ENCODE assay signal across 34 cellular contexts in the genomic region with DNA sequence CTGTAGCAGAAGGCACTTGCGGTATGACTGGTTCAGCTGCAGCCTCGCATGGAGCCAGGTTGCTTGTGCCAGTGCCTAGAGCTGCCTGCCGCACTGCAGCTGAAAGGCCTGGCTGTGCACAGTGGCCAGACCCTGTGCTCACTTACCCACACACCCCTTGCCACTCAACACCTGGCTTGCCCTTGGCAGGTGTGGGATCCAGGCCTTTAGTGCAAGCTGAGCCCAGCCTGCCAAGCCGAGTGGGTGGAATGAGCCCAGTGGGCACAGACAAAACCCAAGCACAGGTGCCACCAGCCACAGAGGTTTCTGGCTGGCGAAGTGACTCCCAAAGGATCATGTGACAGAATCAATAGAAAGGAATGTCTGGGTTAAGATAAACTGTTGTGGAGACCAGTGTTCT.
"Had no signal": no experiment of that assay in that cellular context is flagged by ENCODE, and none has a peak within 500 bp of the region (broad histone marks: within the 10 kb centered on the region; RNA-seq: fewer than 3 reads in every experiment).

No MANE protein-coding gene starts in this region.

- H3K27ac ChIP-seq: adrenal gland, ascending aorta, VCaP had no signal

- H3K4me3 Mint-ChIP-seq: activated B cell treated with CpG ODN at 0.5 μM for 24 hours; activated CD4-positive, alpha-beta memory T cell treated with anti-CD3 and anti-CD28 coated beads for 36 hours; activated CD4-positive, alpha-beta T cell treated with anti-CD3 and anti-CD28 coated beads, Interleukin-2, amount 10 ng/mL, durations not matched to agents 24 days and 14 days; activated CD8-positive, alpha-beta T cell treated with anti-CD3 and anti-CD28 coated beads for 36 hours; activated naive CD4-positive, alpha-beta T cell treated with anti-CD3 and anti-CD28 coated beads for 36 hours; activated naive CD8-positive, alpha-beta T cell treated with anti-CD3 and anti-CD28 coated beads for 36 hours; activated T-cell treated with anti-CD3 and anti-CD28 coated beads, Interleukin-2, amount 50 U/mL, for 4 hours; activated T-cell treated with anti-CD3 and anti-CD28 coated beads, Interleukin-2, amount 50 U/mL, for 72 hours; activated T-helper 1 cell treated with anti-CD3 and anti-CD28 coated beads, Interleukin-12 subunit alpha, Interleukin-12 subunit beta, Interleukin-2, Interleukin-4 antibody, amounts not matched to agents 30 ng/mL and 10 ng/mL and 1 ng/mL, durations not matched to agents 14 hours and 24 hours and 36 hours; activated T-helper 17 cell treated with anti-CD3 and anti-CD28 coated beads, Interleukin-2, amount 50 U/mL, for 72 hours; brain; T-helper 1 cell treated with Interleukin-12 subunit alpha and Interleukin-12 subunit beta and Interleukin-4 antibody, amounts not matched to agents 30 μg/mL and 1 μg/mL, for 36 hours; T-helper 2 cell treated with Interferon-gamma antibody and Interleukin-4, amounts not matched to agents 5 μg/mL and 100 μg/mL, for 36 hours had no signal

- H3K36me3 ChIP-seq: adrenal gland, ascending aorta had no signal

- H3K4me3 ChIP-seq: adrenal gland, ascending aorta had no signal

- H3K27ac Mint-ChIP-seq: activated B cell treated with CpG ODN at 0.5 μM for 24 hours; activated CD4-positive, alpha-beta memory T cell treated with anti-CD3 and anti-CD28 coated beads for 36 hours; activated CD4-positive, alpha-beta T cell treated with anti-CD3 and anti-CD28 coated beads, Interleukin-2, amount 10 ng/mL, durations not matched to agents 24 days and 14 days; activated CD8-positive, alpha-beta T cell treated with anti-CD3 and anti-CD28 coated beads for 36 hours; activated naive CD4-positive, alpha-beta T cell treated with anti-CD3 and anti-CD28 coated beads for 36 hours; activated naive CD4-positive, alpha-beta T cell treated with anti-CD3 and anti-CD28 coated beads, Interleukin-2, amount 50 U/mL, for 72 hours; activated naive CD8-positive, alpha-beta T cell treated with anti-CD3 and anti-CD28 coated beads for 36 hours; activated T-cell treated with anti-CD3 and anti-CD28 coated beads, Interleukin-2, amount 50 U/mL, for 72 hours; activated T-helper 1 cell treated with anti-CD3 and anti-CD28 coated beads, Interleukin-12 subunit alpha, Interleukin-12 subunit beta, Interleukin-2, Interleukin-4 antibody, amounts not matched to agents 30 ng/mL and 10 ng/mL and 1 ng/mL, durations not matched to agents 14 hours and 24 hours and 36 hours; activated T-helper 17 cell treated with anti-CD3 and anti-CD28 coated beads, Interleukin-2, amount 50 U/mL, for 72 hours; brain; T-helper 1 cell treated with Interleukin-12 subunit alpha and Interleukin-12 subunit beta and Interleukin-4 antibody, amounts not matched to agents 30 μg/mL and 1 μg/mL, for 36 hours; T-helper 2 cell treated with Interferon-gamma antibody and Interleukin-4, amounts not matched to agents 5 μg/mL and 100 μg/mL, for 36 hours had no signal

- FAIRE-seq: TTC549 had no signal

- H3K27me3 ChIP-seq: ascending aorta had no signal

- H3K9me3 ChIP-seq: adrenal gland, ascending aorta had no signal

- DNase-seq: activated B cell treated with CpG ODN at 0.5 μM for 24 hours; activated CD4-positive, alpha-beta memory T cell treated with anti-CD3 and anti-CD28 coated beads for 36 hours; activated CD4-positive, alpha-beta T cell treated with anti-CD3 and anti-CD28 coated beads for 4 hours; activated CD4-positive, alpha-beta T cell treated with anti-CD3 and anti-CD28 coated beads, Interleukin-2, amount 10 ng/mL, durations not matched to agents 24 days and 14 days; activated CD4-positive, alpha-beta T cell treated with anti-CD3 and anti-CD28 coated beads, Interleukin-2, amount 50 U/mL, for 1 hour; activated CD4-positive, alpha-beta T cell treated with anti-CD3 and anti-CD28 coated beads, Interleukin-2, amount 50 U/mL, for 4 hours; activated CD4-positive, CD25-positive, alpha-beta regulatory T cell treated with anti-CD3 and anti-CD28 coated beads, Interleukin-2, amount 50 U/mL, for 72 hours; activated CD8-positive, alpha-beta memory T cell treated with anti-CD3 and anti-CD28 coated beads, Interleukin-2, amount 50 U/mL, for 4 hours; activated CD8-positive, alpha-beta T cell treated with anti-CD3 and anti-CD28 coated beads for 36 hours; activated effector memory CD4-positive, alpha-beta T cell treated with anti-CD3 and anti-CD28 coated beads, Interleukin-2, amount 50 U/mL, for 16 hours; activated gamma-delta T cell treated with Interleukin-2 at 50 U/mL for 16 hours; activated naive CD4-positive, alpha-beta T cell; activated naive CD4-positive, alpha-beta T cell treated with anti-CD3 and anti-CD28 coated beads for 36 hours; activated naive CD4-positive, alpha-beta T cell treated with anti-CD3 and anti-CD28 coated beads, Interleukin-2, amount 50 U/mL, for 16 hours; activated naive CD8-positive, alpha-beta T cell treated with anti-CD3 and anti-CD28 coated beads for 36 hours; activated T-cell treated with anti-CD3 and anti-CD28 coated beads for 4 hours; activated T-cell treated with anti-CD3 and anti-CD28 coated beads, Interleukin-2, amount 50 U/mL, for 1 hour; activated T-cell treated with anti-CD3 and anti-CD28 coated beads, Interleukin-2, amount 50 U/mL, for 4 hours; activated T-cell treated with anti-CD3 and anti-CD28 coated beads, Interleukin-2, amount 50 U/mL, for 72 hours; adrenal gland; amniotic stem cell; central memory CD4-positive, alpha-beta T cell; T-helper 1 cell; T-helper 2 cell; T-helper 9 cell had no signal

- ATAC-seq: activated CD8-positive, alpha-beta T cell treated with anti-CD3 and anti-CD28 coated beads for 36 hours; activated naive CD4-positive, alpha-beta T cell treated with anti-CD3 and anti-CD28 coated beads, Interleukin-2, amount 50 U/mL, for 72 hours; activated T-cell treated with anti-CD3 and anti-CD28 coated beads, Interleukin-2, amount 50 U/mL, for 4 hours; activated T-cell treated with anti-CD3 and anti-CD28 coated beads, Interleukin-2, amount 50 U/mL, for 72 hours; activated T-helper 17 cell treated with anti-CD3 and anti-CD28 coated beads, Interleukin-2, amount 50 U/mL, for 72 hours had no signal

- H3K36me3 Mint-ChIP-seq: brain had no signal

- H3K4me1 ChIP-seq: adrenal gland, ascending aorta had no signal

- H3K4me1 Mint-ChIP-seq: activated B cell treated with CpG ODN at 0.5 μM for 24 hours; activated CD4-positive, alpha-beta T cell treated with anti-CD3 and anti-CD28 coated beads, Interleukin-2, amount 10 ng/mL, durations not matched to agents 24 days and 14 days; activated naive CD8-positive, alpha-beta T cell treated with anti-CD3 and anti-CD28 coated beads for 36 hours; activated T-helper 17 cell treated with anti-CD3 and anti-CD28 coated beads, Interleukin-2, amount 50 U/mL, for 72 hours; brain had no signal
